7 cellular contexts compared by ENCODE assay signal in genomic region chr12:66087365-66087943, GRCh38. TPM values are rescaled to one million over a fixed set of nuclear protein-coding genes. Genes with fewer than 3 reads are reported as not detected.
DNase-seq lines count a peak whose midpoint lies in the region; FAIRE-seq and TF ChIP-seq lines count a peak whose summit lies in the region.

No MANE protein-coding gene starts in this region.

- CTCF ChIA-PET in GM10248 (lab: Yijun Ruan, JAX): interaction anchor here (0.6 to 2.8 kb wide), 25 partner anchors 11 to 963 kb away, joined by 3 to 15 read pairs (median 4); partner anchors contain the start of gene LEMD3

- no peak overlapping the region for H3K4me2 ChIP-seq in H9 (ENCODE audit: insufficient read depth, insufficient read length, low read length)

- TF ChIP-seq CTCF in GM10248 (IDR thresholded peaks at IDR 0.05; ENCODE audit: control extremely low read depth, extremely low read depth, low read depth, missing control alignments) (peak; percentile 67), H9 (conservative IDR thresholded peaks at IDR 0.05) (peak; percentile 84), NB4 (IDR thresholded peaks at IDR 0.05; ENCODE audit: low read depth, low read length) (peak; percentile 83)

- no peak overlapping the region for H2BK12ac ChIP-seq in H9 (ENCODE audit: insufficient read length, low read depth, low read length)

- no peak overlapping the region for H3K27ac ChIP-seq in H9 (ENCODE audit: insufficient read length, low read depth, low read length)

- no peak overlapping the region for H4K5ac ChIP-seq in H9 (ENCODE audit: insufficient read length, low read depth, low read length)

- peaks cover under 1% of the 10 kb centered on the region in 2 experiments; a peak in 1 of 4 replicates for H3K4me1 Mint-ChIP-seq in H9

- POLR2A ChIA-PET in GM10248 (lab: Yijun Ruan, JAX): no interaction called here

- WGBS in H9 (ENCODE audit: extremely low coverage, insufficient read length, low lambda C conversion rate): no CpG with 5 or more reads among the region's 10 CpGs

- H3K4me1 ChIP-seq in H9 (ENCODE audit: insufficient read depth, low read length): no peaks in the 10 kb centered on the region

- no peaks in the 10 kb centered on the region for H3K27me3 Mint-ChIP-seq in H9 (ENCODE audit: low read depth)

- no peak overlapping the region for H3K4ac ChIP-seq in H9 (ENCODE audit: low read depth, low read length)

- no peak overlapping the region for H3K18ac ChIP-seq in H9 (ENCODE audit: insufficient read length, low read depth, low read length)

- peak; percentile 97 for FAIRE-seq in TTC549 (lab: Jason Lieb, UNC)

- H2AK5ac ChIP-seq in H9 (ENCODE audit: insufficient read length, low read length): no peak overlapping the region

- no peak overlapping the region for H3K4me3 ChIP-seq in NB4 (ENCODE audit: low read depth, low read length)

- H2BK120ac ChIP-seq in H9 (ENCODE audit: low read depth, low read length, poor library complexity, severe bottlenecking): no peak overlapping the region

- DNase-seq in GM10248 (ENCODE audit: extremely low spot score) (peak; percentile 52), H9 (peak; percentile 60), NB4 (ENCODE audit: low read depth) (peak; percentile 77), cerebellum (ENCODE audit: low spot score) (peak; percentile 34), left kidney (ENCODE audit: low read depth, low spot score) (peak; percentile 88)
- DNase-seq in stimulated activated CD4-positive, alpha-beta T cell treated with anti-CD3 and anti-CD28 coated beads, Interleukin-4, amount 100 ng/mL, for 4 hours: peak; percentile 9 to 42

- H3K9ac ChIP-seq in H9 (ENCODE audit: extremely low read depth, insufficient read length, low read length): no peak overlapping the region

- no peak overlapping the region for H4K8ac ChIP-seq in H9 (replicated peaks; ENCODE audit: insufficient read length, low read depth, low read length)

- H3T11ph ChIP-seq in H9 (ENCODE audit: low read length): no peak overlapping the region

- no peaks in the 10 kb centered on the region for H4K20me1 ChIP-seq in H9 (ENCODE audit: control insufficient read depth, insufficient read depth, insufficient read length)

- TF ChIP-seq POLR2A in NB4 (IDR thresholded peaks at IDR 0.05; ENCODE audit: extremely low read depth, insufficient read length): no peak

- H3K9me3 ChIP-seq in H9 (ENCODE audit: control insufficient read depth, low read depth, low read length): no peaks in the 10 kb centered on the region

- no peaks in the 10 kb centered on the region for H3K27me3 ChIP-seq in H9 (ENCODE audit: insufficient read depth, low read length)

- no peak overlapping the region for H3K23ac ChIP-seq in H9 (ENCODE audit: insufficient read length, low read depth, low read length)

- H3K79me2 ChIP-seq in H9 (ENCODE audit: insufficient read depth, low read length): no peaks in the 10 kb centered on the region

- no peak overlapping the region for H4K91ac ChIP-seq in H9 (ENCODE audit: insufficient read length, low read depth, low read length)

- H2AFZ ChIP-seq in H9 (ENCODE audit: low read length): no peak overlapping the region

- H3K27ac Mint-ChIP-seq in H9: no peak overlapping the region

- H3K14ac ChIP-seq in H9 (ENCODE audit: insufficient read depth, low read length): no peak overlapping the region

- no peak overlapping the region; a peak in 1 of 5 replicates for H3K4me3 Mint-ChIP-seq in H9

- no peaks in the 10 kb centered on the region for H3K79me1 ChIP-seq in H9 (ENCODE audit: insufficient read depth, low read depth, low read length, poor library complexity, severe bottlenecking)

- no peaks in the 10 kb centered on the region for H3K36me3 Mint-ChIP-seq in H9 (ENCODE audit: insufficient read depth in 1 of 3, low read depth in 3 of 3)

- no peaks in the 10 kb centered on the region for H3K9me3 Mint-ChIP-seq in H9

- no peaks in the 10 kb centered on the region for H3K23me2 ChIP-seq in H9 (ENCODE audit: insufficient read length, low read depth, low read length, poor library complexity, severe bottlenecking)

- no peak overlapping the region for H2BK20ac ChIP-seq in H9 (ENCODE audit: low read depth, low read length, poor library complexity, severe bottlenecking)

- no peak overlapping the region for H2BK5ac ChIP-seq in H9 (ENCODE audit: insufficient read length, low read length)

- H2BK15ac ChIP-seq in H9 (ENCODE audit: low read depth, low read length): no peak overlapping the region

- H3K56ac ChIP-seq in H9 (ENCODE audit: insufficient read length, low read depth, low read length): no peak overlapping the region

RNA-seq across cellular contexts. Expression of gene LLPH, which starts 43.1 kb away (rescaled TPM):
- total RNA-seq in H9 (2021) (29.9 and 33.4 TPM in 2 replicates), cerebellum (6.3 TPM)

Comparison
In these comparisons a context has a peak if more than half of its experiments do, and no peak if none do; other contexts are left out.
1. DNase-seq: peak in every context shown above with its lines; median percentile 88 in left kidney; 77 in NB4; 60 in H9; 52 in GM10248; 34 in cerebellum; 26 in stimulated activated CD4-positive, alpha-beta T cell treated with anti-CD3 and anti-CD28 coated beads, Interleukin-4, amount 100 ng/mL, for 4 hours.